In genomic region chr1:37169743-37170275, GRCh38 we compare ENCODE assay signal across 24 cellular contexts.
"Had no signal": no experiment of that assay in that cellular context is flagged by ENCODE, and none has a peak within 500 bp of the region (broad histone marks: within the 10 kb centered on the region; RNA-seq: fewer than 3 reads in every experiment).

No MANE protein-coding gene starts in this region.

- H3K9me3 ChIP-seq: esophagus squamous epithelium, left lung, lower lobe of right lung, mucosa of descending colon, pancreas, prostate gland had no signal

- H3K27ac Mint-ChIP-seq: activated B cell treated with CpG ODN at 0.5 μM for 24 hours; activated CD8-positive, alpha-beta T cell treated with anti-CD3 and anti-CD28 coated beads, Interleukin-2, amount 10 ng/mL, durations not matched to agents 7 days and 5 days; activated naive CD4-positive, alpha-beta T cell treated with anti-CD3 and anti-CD28 coated beads for 36 hours; activated naive CD8-positive, alpha-beta T cell treated with anti-CD3 and anti-CD28 coated beads for 36 hours; nephron; stimulated activated naive B cell treated with anti-CD40 and anti-IgM and Interleukin-4, amounts not matched to agents 10 μg/mL and 1 μg/mL and 100 μg/mL, for 72 hours; T-helper 1 cell treated with Interleukin-12 subunit alpha and Interleukin-12 subunit beta and Interleukin-4 antibody, amounts not matched to agents 30 μg/mL and 1 μg/mL, for 36 hours had no signal

- ATAC-seq: activated CD8-positive, alpha-beta T cell treated with anti-CD3 and anti-CD28 coated beads, Interleukin-2, amount 10 ng/mL, durations not matched to agents 7 days and 5 days; left lung; lower lobe of right lung; mucosa of descending colon; pancreas; stimulated activated naive B cell treated with anti-CD40 and anti-IgM and Interleukin-4, amounts not matched to agents 10 μg/mL and 1 μg/mL and 100 μg/mL, for 72 hours had no signal

- H3K27ac ChIP-seq: esophagus squamous epithelium, left lung, lower lobe of right lung, pancreas, prostate gland, stomach, suprapubic skin, tibial nerve had no signal

- H3K4me3 Mint-ChIP-seq: activated B cell treated with CpG ODN at 0.5 μM for 24 hours; activated CD8-positive, alpha-beta T cell treated with anti-CD3 and anti-CD28 coated beads, Interleukin-2, amount 10 ng/mL, durations not matched to agents 7 days and 5 days; activated naive CD4-positive, alpha-beta T cell treated with anti-CD3 and anti-CD28 coated beads for 36 hours; activated naive CD8-positive, alpha-beta T cell treated with anti-CD3 and anti-CD28 coated beads for 36 hours; nephron; stimulated activated naive B cell treated with anti-CD40 and anti-IgM and Interleukin-4, amounts not matched to agents 10 μg/mL and 1 μg/mL and 100 μg/mL, for 72 hours; T-helper 1 cell treated with Interleukin-12 subunit alpha and Interleukin-12 subunit beta and Interleukin-4 antibody, amounts not matched to agents 30 μg/mL and 1 μg/mL, for 36 hours had no signal

- H3K4me1 ChIP-seq: esophagus squamous epithelium, left lung, lower lobe of right lung, pancreas, prostate gland, stomach, suprapubic skin, tibial nerve had no signal

- H3K4me3 ChIP-seq: esophagus squamous epithelium, left lung, lower lobe of right lung, mucosa of descending colon, pancreas, prostate gland, smooth muscle cell, stomach, suprapubic skin, tibial nerve had no signal

- H3K4me1 Mint-ChIP-seq: activated B cell treated with CpG ODN at 0.5 μM for 24 hours; activated naive CD8-positive, alpha-beta T cell treated with anti-CD3 and anti-CD28 coated beads for 36 hours; nephron; stimulated activated naive B cell treated with anti-CD40 and anti-IgM and Interleukin-4, amounts not matched to agents 10 μg/mL and 1 μg/mL and 100 μg/mL, for 72 hours had no signal

- H3K4me2 ChIP-seq: smooth muscle cell had no signal

- DNase-seq: activated B cell treated with CpG ODN at 0.5 μM for 24 hours; activated CD8-positive, alpha-beta T cell treated with anti-CD3 and anti-CD28 coated beads, Interleukin-2, amount 10 ng/mL, durations not matched to agents 7 days and 5 days; activated effector memory CD4-positive, alpha-beta T cell treated with anti-CD3 and anti-CD28 coated beads, Interleukin-2, amount 50 U/mL, for 16 hours; activated naive CD4-positive, alpha-beta T cell treated with anti-CD3 and anti-CD28 coated beads for 36 hours; activated naive CD8-positive, alpha-beta T cell treated with anti-CD3 and anti-CD28 coated beads for 36 hours; caudate nucleus; effector CD4-positive, alpha-beta T cell; esophagus squamous epithelium; left lung; lower lobe of right lung; mesenchymal stem cell; mucosa of descending colon; pancreas; stimulated activated CD4-positive, alpha-beta T cell treated with anti-CD3 and anti-CD28 coated beads, Interleukin-2, amount 100 ng/mL, for 24 hours; stimulated activated naive B cell treated with anti-CD40 and anti-IgM and Interleukin-4, amounts not matched to agents 10 μg/mL and 1 μg/mL and 100 μg/mL, for 72 hours; stomach; SW 1271; T1000 had no signal

- H3K9me3 Mint-ChIP-seq: T-helper 1 cell treated with Interleukin-12 subunit alpha and Interleukin-12 subunit beta and Interleukin-4 antibody, amounts not matched to agents 30 μg/mL and 1 μg/mL, for 36 hours had no signal

- H3K27me3 ChIP-seq: tibial nerve had no signal

- H3K36me3 ChIP-seq: esophagus squamous epithelium, left lung, lower lobe of right lung, pancreas, prostate gland, stomach, suprapubic skin, tibial nerve had no signal
